In genomic region chr15:64989331-64990167, GRCh38 we compare ENCODE assay signal across 8 cellular contexts. TPM values are rescaled to one million over a fixed set of nuclear protein-coding genes. Genes with fewer than 3 reads are reported as not detected.
DNase-seq lines count a peak whose midpoint lies in the region; ATAC-seq, FAIRE-seq and TF ChIP-seq lines count a peak whose summit lies in the region.

TSS of gene SPG21 (minus strand) at chr15:64989914. CDS start at chr15:64983569, 6,345 bp downstream.

- peaks cover 8% of the 10 kb centered on the region for H3K23me2 ChIP-seq in H1 (ENCODE audit: low read depth, low read length)

- H4K5ac ChIP-seq in H1 (ENCODE audit: insufficient read length, low read depth, low read length), result peak within 1 kb of the TSS; percentile 37

- peak within 1 kb of the TSS; percentile 83; the same call in 1 of the 2 replicates for H3K18ac ChIP-seq in H1 (ENCODE audit: extremely low read depth, low read length)
- peak within 1 kb of the TSS; percentile 99 to 100 for H3K18ac ChIP-seq in mesenchymal stem cell (ENCODE audit: low read depth in 1 of 2, low read length in 2 of 2)

- H3K36me3 Mint-ChIP-seq in Caco-2 (ENCODE audit: insufficient read depth, unreplicated experiment), result peaks cover 18% of the 10 kb centered on the region

- peak within 1 kb of the TSS; percentile 75 for H2BK5ac ChIP-seq in H1 (ENCODE audit: low read depth, low read length)
- peak within 1 kb of the TSS; percentile 81 for H2BK5ac ChIP-seq in mesenchymal stem cell (ENCODE audit: low read depth, low read length, poor library complexity, severe bottlenecking)

- H3K79me1 ChIP-seq in H1 (ENCODE audit: low read depth, low read length) (0 out of 2 replicates have a peak, but pooled peaks cover 3% of the 10 kb centered on the region), mesenchymal stem cell (replicated peaks; ENCODE audit: low read length, poor library complexity, severe bottlenecking) (no peaks in the 10 kb centered on the region)

- peak within 1 kb of the TSS; percentile 99 for H2AFZ ChIP-seq in H1 (ENCODE audit: low read length)
- peak within 1 kb of the TSS; percentile 80 for H2AFZ ChIP-seq in mesenchymal stem cell (ENCODE audit: low read depth, low read length)

- H3K4me1 ChIP-seq in Caco-2 (peaks cover 18% of the 10 kb centered on the region), H1 (replicated peaks in 1 of 4; ENCODE audit: control insufficient read depth in 3 of 4, insufficient read depth in 4 of 4, low read length in 3 of 4) (peaks cover 0 to 5% (median 1%) of the 10 kb centered on the region in 4 experiments; a peak in 4 of 7 replicates), mesenchymal stem cell (ENCODE audit: control insufficient read depth, insufficient read depth, low read depth, low read length) (peaks cover 3% of the 10 kb centered on the region)

- H3K23ac ChIP-seq in H1 (ENCODE audit: insufficient read length), result no peak within 1 kb of the TSS
- peak within 1 kb of the TSS; percentile 51 to 81 for H3K23ac ChIP-seq in mesenchymal stem cell (ENCODE audit: low read length in 2 of 2)

- H4K20me1 ChIP-seq in H1 (replicated peaks in 1 of 2; ENCODE audit: control insufficient read depth in 1 of 2, insufficient read depth in 2 of 2, low read length in 2 of 2), result no peaks in the 10 kb centered on the region

- no peaks in the 10 kb centered on the region for H3K27me3 Mint-ChIP-seq in Caco-2 (ENCODE audit: insufficient read depth, unreplicated experiment)

- H4K8ac ChIP-seq in H1 (ENCODE audit: extremely low read depth, insufficient read depth, low read length) (peak within 1 kb of the TSS; percentile 88), mesenchymal stem cell (ENCODE audit: low read length) (peak within 1 kb of the TSS; percentile 99)

- H2BK120ac ChIP-seq in H1 (replicated peaks; ENCODE audit: low read depth, low read length) (no peak within 1 kb of the TSS), mesenchymal stem cell (ENCODE audit: low read depth, low read length) (peak within 1 kb of the TSS; percentile 91)

- POLR2A ChIA-PET in Caco-2 (lab: Charles Lee) (interaction anchor here (0.6 to 1.2 kb wide), 4 partner anchors 67 to 602 kb away, joined by 3 to 9 read pairs (median 3); partner anchors contain the start of gene TRIP4), H1 (lab: Charles Lee; ENCODE audit: partially characterized antibody) (interaction anchor here (0.7 to 2.0 kb wide), 5 partner anchors 10 to 78 kb away, joined by 3 to 12 read pairs (median 3); partner anchors contain the start of gene ANKDD1A)

- H2AK5ac ChIP-seq in H1 (ENCODE audit: low read depth, low read length), result 0 out of 2 replicates have a peak within 1 kb of the TSS, but pooled peaks have one; percentile 45
- no peak within 1 kb of the TSS for H2AK5ac ChIP-seq in mesenchymal stem cell (ENCODE audit: low read length, severe bottlenecking)

- no peak for FAIRE-seq in H1 (lab: Jason Lieb, UNC)

- peaks cover 7% of the 10 kb centered on the region for H3K4me1 Mint-ChIP-seq in Caco-2 (ENCODE audit: low read depth, unreplicated experiment)

- ATAC-seq in GM21390 (IDR thresholded peaks at IDR 0.05; ENCODE audit: unreplicated experiment), result peak; percentile 95

- H3K9me3 Mint-ChIP-seq in Caco-2 (ENCODE audit: unreplicated experiment), result no peaks in the 10 kb centered on the region

- CTCF ChIA-PET in Caco-2 (lab: Charles Lee) (interaction anchor here (0.6 to 0.7 kb wide), 3 partner anchors 20 to 441 kb away, joined by 3 read pairs; no protein-coding TSS in a partner anchor), H1 (lab: Charles Lee; ENCODE audit: partially characterized antibody) (interaction anchor here (0.6 to 2.6 kb wide), 5 partner anchors 13 to 339 kb away, joined by 3 to 9 read pairs (median 3); no protein-coding TSS in a partner anchor)

- no peaks in the 10 kb centered on the region; the same call in 1 of the 2 replicates for H3K36me3 ChIP-seq in Caco-2 (ENCODE audit: control insufficient read depth, insufficient read depth, low read length)
- H3K36me3 ChIP-seq in H1 (ENCODE audit: control insufficient read depth in 2 of 4, insufficient read depth in 4 of 4, low read length in 3 of 4), result no peaks in the 10 kb centered on the region
- peaks cover 2 to 10% of the 10 kb centered on the region in 2 experiments for H3K36me3 ChIP-seq in mesenchymal stem cell (ENCODE audit: control insufficient read depth in 1 of 2, insufficient read depth in 2 of 2, low read depth in 1 of 2, low read length in 2 of 2)

- H2BK15ac ChIP-seq in H1 (ENCODE audit: low read length) (no peak within 1 kb of the TSS), mesenchymal stem cell (ENCODE audit: low read depth, poor library complexity, severe bottlenecking) (peak within 1 kb of the TSS; percentile 87)

- intact Hi-C loops in Caco-2 (cut with micrococcal nuclease; ENCODE audit: unreplicated experiment), result no loop called here

- H3K27ac Mint-ChIP-seq in Caco-2 (ENCODE audit: unreplicated experiment), result peak within 1 kb of the TSS; percentile 82

- no peaks in the 10 kb centered on the region for H3K27me3 ChIP-seq in Caco-2 (replicated peaks; ENCODE audit: control insufficient read depth, insufficient read depth, low read length)
- no peaks in the 10 kb centered on the region; a peak in 1 of 7 replicates for H3K27me3 ChIP-seq in H1 (replicated peaks in 1 of 4; ENCODE audit: control insufficient read depth in 3 of 4, extremely low read depth in 1 of 4, insufficient read depth in 3 of 4, low read length in 3 of 4)
- no peaks in the 10 kb centered on the region for H3K27me3 ChIP-seq in mesenchymal stem cell (ENCODE audit: control insufficient read depth in 1 of 2, insufficient read depth in 1 of 2, low read length in 2 of 2)

- H2BK12ac ChIP-seq in H1 (ENCODE audit: low read depth, low read length) (peak within 1 kb of the TSS; percentile 80; the same call in 1 of the 2 replicates), mesenchymal stem cell (ENCODE audit: low read length in 2 of 2) (peak within 1 kb of the TSS; percentile 18 to 94)

- 0 out of 3 replicates have a peak, but pooled peaks of 1 of the 2 experiments have one; percentile 48 for TF ChIP-seq POLR2A in H1 (IDR thresholded peaks at IDR 0.05; ENCODE audit: control extremely low read depth in 1 of 2, low read depth in 2 of 2, low read length in 2 of 2)

- H3K9me3 ChIP-seq in Caco-2, result no peaks in the 10 kb centered on the region
- H3K9me3 ChIP-seq in H1 (ENCODE audit: insufficient read depth in 2 of 2, low read depth in 1 of 2, low read length in 1 of 2), result no peaks in the 10 kb centered on the region
- H3K9me3 ChIP-seq in mesenchymal stem cell (ENCODE audit: control insufficient read depth, low read length), result no peaks in the 10 kb centered on the region

- 0 out of 3 replicates have a peak, but pooled peaks of 1 of the 2 experiments have one; percentile 68 for TF ChIP-seq EP300 in H1 (IDR thresholded peaks at IDR 0.05; ENCODE audit: borderline replicate concordance in 1 of 2, low read depth in 2 of 2, low read length in 2 of 2)

- H3K9ac ChIP-seq in H1 (replicated peaks in 1 of 4; ENCODE audit: extremely low read depth in 1 of 4, low read depth in 3 of 4, low read length in 3 of 4) (peak within 1 kb of the TSS; percentile 46 to 77 (median 66)), mesenchymal stem cell (ENCODE audit: low read length) (peak within 1 kb of the TSS; percentile 99)

- H3K4ac ChIP-seq in H1 (replicated peaks; ENCODE audit: insufficient read length, low read depth, low read length), result no peak within 1 kb of the TSS
- peak within 1 kb of the TSS; percentile 99 for H3K4ac ChIP-seq in mesenchymal stem cell (ENCODE audit: low read depth in 1 of 2, low read length in 2 of 2)

- peak within 1 kb of the TSS; percentile 95 for H3K4me3 Mint-ChIP-seq in Caco-2 (ENCODE audit: unreplicated experiment)

- H3K14ac ChIP-seq in H1 (ENCODE audit: insufficient read length), result no peak within 1 kb of the TSS
- peak within 1 kb of the TSS; percentile 62 to 97 for H3K14ac ChIP-seq in mesenchymal stem cell (ENCODE audit: low read length in 2 of 2)

- H4K91ac ChIP-seq in H1 (replicated peaks; ENCODE audit: insufficient read length, low read length) (peak within 1 kb of the TSS; percentile 82), mesenchymal stem cell (ENCODE audit: low read length) (peak within 1 kb of the TSS; percentile 97)

- TF ChIP-seq CTCF in Caco-2 (IDR thresholded peaks at IDR 0.05; ENCODE audit: insufficient read depth in 1 of 2, low read depth in 1 of 2, low read length in 1 of 2, severe bottlenecking in 1 of 2, unreplicated experiment in 1 of 2) (no peak), H1 (IDR thresholded peaks at IDR 0.05; ENCODE audit: control extremely low read depth in 1 of 3, insufficient read depth in 1 of 3, low read depth in 1 of 3, low read length in 3 of 3) (no peak)

- no peak for TF ChIP-seq RAD21 in H1 (IDR thresholded peaks at IDR 0.05 in 1 of 2, conservative IDR thresholded peaks at IDR 0.05 in 1 of 2; ENCODE audit: low read depth in 2 of 2, low read length in 2 of 2)

- peak within 1 kb of the TSS; percentile 88 for H3K4me3 ChIP-seq in Caco-2 (ENCODE audit: low read depth, low read length)
- H3K4me3 ChIP-seq in H1 (ENCODE audit: extremely low read depth in 1 of 4, insufficient read depth in 2 of 4, low read depth in 3 of 4, low read length in 4 of 4), result peak within 1 kb of the TSS; percentile 81 to 98 (median 88)
- peak within 1 kb of the TSS; percentile 98 to 100 for H3K4me3 ChIP-seq in mesenchymal stem cell (ENCODE audit: insufficient read depth in 1 of 2, low read depth in 1 of 2, low read length in 2 of 2)

- no peak within 1 kb of the TSS for H2BK20ac ChIP-seq in H1 (ENCODE audit: low read length)

- peak; percentile 93 to 96 for DNase-seq in Caco-2
- DNase-seq in HUDEP-2 (lab: John Stamatoyannopoulos, UW; ENCODE audit: unreplicated experiment in 76 of 76), result peak in 75 of 76 experiments; percentile 15 to 95 (median 80)
- DNase-seq in NOMO-1 treated with dmso at 0.1 percent for 144 hours (lab: John Stamatoyannopoulos, UW; ENCODE audit: unreplicated experiment), result peak; percentile 96
- peak; percentile 78 to 87 (median 78) for DNase-seq in activated CD8-positive, alpha-beta memory T cell treated with anti-CD3 and anti-CD28 coated beads for 48 hours (ENCODE audit: low read depth in 2 of 3, low spot score in 2 of 3)
- peak; percentile 41 to 89 for DNase-seq in H1 (ENCODE audit: low read depth in 1 of 2, low spot score in 2 of 2)
- DNase-seq in mesenchymal stem cell, result peak; percentile 95
- DNase-seq in stimulated activated CD8-positive, alpha-beta memory T cell treated with anti-CD3 and anti-CD28 coated beads, Interleukin-12 subunit alpha, Interleukin-12 subunit beta, amount 100 ng/mL, for 24 hours (ENCODE audit: extremely low read depth), result peak; percentile 76

- H3K4me2 ChIP-seq in H1 (ENCODE audit: insufficient read depth in 1 of 2, low read depth in 2 of 2, low read length in 2 of 2) (peak within 1 kb of the TSS; percentile 92 to 95), mesenchymal stem cell (ENCODE audit: low read length, poor library complexity, severe bottlenecking) (peak within 1 kb of the TSS; percentile 55)

- WGBS in H1 (ENCODE audit: extremely low coverage in 1 of 2, insufficient coverage in 1 of 2, insufficient read length in 1 of 2, insufficient replicate concordance in 2 of 2, low coverage in 1 of 2, low lambda C conversion rate in 2 of 2, missing lambda C conversion rate in 1 of 2), 2 experiments, result 2% methylated on average over 56 of the region's 78 CpGs; no CpG with 5 or more reads in 1 of the 2 experiments
- WGBS in mesenchymal stem cell, result under 1% methylated on average over 57 of the region's 78 CpGs

- peaks cover 0 to 13% of the 10 kb centered on the region in 2 experiments; a peak in 1 of 4 replicates for H3K79me2 ChIP-seq in H1 (ENCODE audit: control insufficient read depth in 1 of 2, insufficient read depth in 2 of 2, low read length in 2 of 2)

- peak within 1 kb of the TSS; percentile 61; the same call in 1 of the 2 replicates for H3K27ac ChIP-seq in H1 (ENCODE audit: low read depth, low read length)
- peak within 1 kb of the TSS; percentile 40 for H3K27ac ChIP-seq in mesenchymal stem cell (ENCODE audit: low read length, poor library complexity, severe bottlenecking)

- peak within 1 kb of the TSS; percentile 70 for H3K56ac ChIP-seq in H1 (replicated peaks; ENCODE audit: insufficient read length, low read depth, low read length)

- BruUV-seq in Caco-2 (replicated peaks; lab: Mats Ljungman, UMichigan), result no TSS peak

RNA-seq across cellular contexts. Expression of gene SPG21, which starts in this region (rescaled TPM):
- 69.4 and 72.9 TPM in 2 replicates for total RNA-seq in Caco-2 (2022)
- total RNA-seq in H1 (2021; fragmentation: NEBNext Ultra II Directional; extraction: Animal tissue kit (Norgen Biotek cat#: 25700)), result 68.6 and 72.7 TPM in 2 replicates
- 51.4 and 67.3 TPM in 2 replicates for polyA plus RNA-seq in H1 (2011; rRNA removed)
- polyA plus RNA-seq in H1 (2011; cell fraction: cytosol; rRNA removed), result 56.8 TPM
- polyA plus RNA-seq in H1 (2011; cell fraction: nucleus; rRNA removed), result 28.8 TPM
- 53.5 to 64.2 TPM (median 54.9 TPM) in 4 replicates for polyA plus RNA-seq in H1 (2012, experiment 1 of 2)
- polyA plus RNA-seq in H1 (2012, experiment 2 of 2), result 72.6 TPM
- 48.9 TPM for polyA plus RNA-seq in H1 (2013, experiment 1 of 2)
- polyA plus RNA-seq in H1 (2013, experiment 2 of 2), result 51.3 TPM
- polyA minus RNA-seq in H1 (2011; rRNA and poly(A)+ RNA removed), result 37.4 and 44.6 TPM in 2 replicates
- 28.3 TPM for polyA minus RNA-seq in H1 (2011; cell fraction: cytosol; rRNA and poly(A)+ RNA removed)
- polyA minus RNA-seq in H1 (2011; cell fraction: nucleus; rRNA and poly(A)+ RNA removed), result 31.6 TPM
- 90.9 TPM for polyA plus RNA-seq in mesenchymal stem cell (2013, experiment 1 of 2)
- 91.6 TPM for polyA plus RNA-seq in mesenchymal stem cell (2013, experiment 2 of 2)

Comparison
In these comparisons a context has a peak if more than half of its experiments do, and no peak if none do; other contexts are left out.
1. Peak in every context shown above with its lines: DNase-seq, ATAC-seq, H3K4me3 ChIP-seq and H3K27ac ChIP-seq.